In genomic region chr2:14951569-14952285, GRCh38 we compare ENCODE assay signal across 29 cellular contexts.
"Had no signal": no experiment of that assay in that cellular context is flagged by ENCODE, and none has a peak within 500 bp of the region (broad histone marks: within the 10 kb centered on the region; RNA-seq: fewer than 3 reads in every experiment).

No MANE protein-coding gene starts in this region.

- ATAC-seq: activated naive CD4-positive, alpha-beta T cell treated with anti-CD3 and anti-CD28 coated beads, Interleukin-2, amount 50 U/mL, for 72 hours; activated naive CD8-positive, alpha-beta T cell treated with anti-CD3 and anti-CD28 coated beads, Interleukin-2, amount 50 U/mL, for 24 hours; activated T-cell treated with anti-CD3 and anti-CD28 coated beads, Interleukin-2, amount 50 U/mL, for 4 hours; body of pancreas; HepG2 had no signal

- H3K9me3 ChIP-seq: ascending aorta, body of pancreas, SJCRH30, SK-N-SH had no signal

- H3K4me1 ChIP-seq: ascending aorta, body of pancreas, SJCRH30 had no signal

- H2AFZ ChIP-seq: PC-9 had no signal

- H3K27me3 ChIP-seq: ascending aorta, body of pancreas, cardiac muscle cell had no signal

- DNase-seq: activated CD4-positive, alpha-beta memory T cell treated with anti-CD3 and anti-CD28 coated beads for 36 hours; activated CD4-positive, alpha-beta T cell treated with anti-CD3 and anti-CD28 coated beads, Interleukin-2, amount 10 ng/mL, durations not matched to agents 7 days and 5 days; activated CD4-positive, CD25-positive, alpha-beta regulatory T cell; activated CD8-positive, alpha-beta memory T cell treated with anti-CD3 and anti-CD28 coated beads for 24 hours; activated effector memory CD4-positive, alpha-beta T cell treated with anti-CD3 and anti-CD28 coated beads, Interleukin-2, amount 50 U/mL, for 16 hours; activated naive CD4-positive, alpha-beta T cell treated with Interleukin-2 at 50 U/mL for 16 hours; activated naive CD8-positive, alpha-beta T cell treated with anti-CD3 and anti-CD28 coated beads, Interleukin-2, amount 50 U/mL, for 24 hours; activated T-cell treated with anti-CD3 and anti-CD28 coated beads, Interleukin-2, amount 50 U/mL, for 4 hours; amniotic stem cell; body of pancreas; MM.1S; NCI-H1105; NCI-H1436; NCI-H187 treated with DMSO at 0.1 percent for 48 hours; NCI-H2171; NCI-H2227 treated with DMSO at 0.1 percent for 48 hours; NCI-H446 treated with DMSO at 0.1 percent for 48 hours; NCI-H524 treated with DMSO at 0.1 percent for 48 hours; NCI-H774; PC-9; Right ventricle myocardium superior; SJCRH30; SK-N-SH; SW 1271 had no signal

- H3K27ac ChIP-seq: ascending aorta, body of pancreas, cardiac muscle cell, KMS-11, PC-9, SJCRH30 had no signal

- H3K9ac ChIP-seq: KMS-11, SK-N-SH had no signal

- H3K36me3 ChIP-seq: ascending aorta, cardiac muscle cell, SJCRH30 had no signal

- H3K4me3 ChIP-seq: ascending aorta, body of pancreas, cardiac muscle cell, PC-9, SJCRH30 had no signal

- H3K4me2 ChIP-seq: KMS-11, PC-9, SK-N-SH had no signal
